In the genomic region with DNA sequence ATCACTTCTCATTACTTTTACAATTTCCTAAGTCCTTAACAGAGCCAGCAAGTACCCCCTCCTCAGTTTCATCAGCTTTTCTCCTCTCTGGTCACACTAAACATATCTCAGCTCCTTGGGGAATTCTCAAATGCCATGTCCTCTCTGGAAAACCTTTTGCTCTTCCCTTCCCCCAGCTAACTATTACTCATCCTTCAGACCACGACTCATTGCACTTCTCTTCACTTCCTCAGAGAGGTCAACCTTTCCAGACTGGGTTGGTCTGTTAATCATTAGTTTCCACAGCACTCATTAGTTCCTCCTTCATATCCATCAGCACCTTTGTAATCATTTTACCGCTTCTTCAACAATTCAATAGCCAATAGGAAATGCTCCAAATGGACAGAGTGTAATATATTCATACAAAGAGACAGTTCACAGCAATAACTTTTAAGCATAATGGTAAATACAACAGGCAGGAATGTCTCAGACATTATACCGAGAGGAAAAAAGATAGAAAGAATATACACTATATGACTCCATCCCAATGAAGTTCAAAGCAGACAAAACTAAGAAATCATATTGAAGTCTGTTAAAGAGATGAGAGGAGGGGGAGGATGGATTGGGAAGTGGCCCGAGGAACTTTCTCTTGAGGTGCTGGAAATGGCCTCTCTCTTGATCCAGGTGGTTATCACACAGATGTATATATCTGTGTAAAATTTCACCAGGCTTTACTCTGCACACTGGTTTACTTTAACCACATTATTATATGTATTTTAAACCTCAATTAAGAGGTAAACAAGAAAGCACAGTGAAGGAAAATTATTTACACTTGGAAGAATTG, we compare ENCODE assay signal across 9 cellular contexts. TPM values are rescaled to one million over a fixed set of nuclear protein-coding genes. Genes with fewer than 3 reads are reported as not detected.
A peak's percentile ranks its signal among the peaks of the same experiment; 100 is the strongest.
DNase-seq lines count a peak whose midpoint lies in the region; ATAC-seq and TF ChIP-seq lines count a peak whose summit lies in the region.
"Had no signal": no experiment of that assay in that cellular context is flagged by ENCODE, and none has a peak within 500 bp of the region (broad histone marks: within the 10 kb centered on the region; RNA-seq: fewer than 3 reads in every experiment).

No MANE protein-coding gene starts in this region.

- no peak for TF ChIP-seq EP300 in suprapubic skin (IDR thresholded peaks at IDR 0.05)

- no peak for DNase-seq in activated naive CD4-positive, alpha-beta T cell (lab: John Stamatoyannopoulos, UW)
- DNase-seq in astrocyte of the cerebellum (ENCODE audit: low read depth) = peak; percentile 27
- no peak for DNase-seq in suprapubic skin (ENCODE audit: low spot score in 2 of 2)
- no peak for DNase-seq in testis
- no peak for DNase-seq in germinal center (ENCODE audit: low spot score)

- no peak for TF ChIP-seq POLR2A in suprapubic skin (IDR thresholded peaks at IDR 0.05)
- TF ChIP-seq POLR2A in testis (IDR thresholded peaks at IDR 0.05) = no peak

- no peaks in the 10 kb centered on the region for H3K27me3 Mint-ChIP-seq in activated naive CD4-positive, alpha-beta T cell treated with anti-CD3 and anti-CD28 coated beads, Interleukin-2, amount 50 U/mL, for 24 hours
- H3K27me3 Mint-ChIP-seq in stimulated activated memory B cell treated with anti-CD40 and anti-IgM and Interleukin-4, amounts not matched to agents 10 μg/mL and 1 μg/mL and 100 μg/mL, for 72 hours = no peaks in the 10 kb centered on the region

- intact Hi-C loops in testis (cut with DNase I; ENCODE audit: low total_unique reads) = no loop called here

- in situ Hi-C loops in astrocyte of the cerebellum (cut with HindIII; ENCODE audit: low sequenced_read_pairs) = no loop called here

- H3K36me3 Mint-ChIP-seq in activated naive CD4-positive, alpha-beta T cell treated with anti-CD3 and anti-CD28 coated beads, Interleukin-2, amount 50 U/mL, for 24 hours = peaks cover 20% of the 10 kb centered on the region
- peaks cover 38% of the 10 kb centered on the region for H3K36me3 Mint-ChIP-seq in stimulated activated memory B cell treated with anti-CD40 and anti-IgM and Interleukin-4, amounts not matched to agents 10 μg/mL and 1 μg/mL and 100 μg/mL, for 72 hours

- peak overlapping the region; percentile 11 for H3K4me3 Mint-ChIP-seq in activated naive CD4-positive, alpha-beta T cell treated with anti-CD3 and anti-CD28 coated beads, Interleukin-2, amount 50 U/mL, for 24 hours
- H3K4me3 Mint-ChIP-seq in stimulated activated memory B cell treated with anti-CD40 and anti-IgM and Interleukin-4, amounts not matched to agents 10 μg/mL and 1 μg/mL and 100 μg/mL, for 72 hours = no peak overlapping the region

- H3K4me1 ChIP-seq in suprapubic skin (no peaks in the 10 kb centered on the region), testis (no peaks in the 10 kb centered on the region)
- H3K4me1 ChIP-seq: BLaER1 had no signal

- H3K27ac ChIP-seq in suprapubic skin (no peak overlapping the region), testis (no peak overlapping the region)
- H3K27ac ChIP-seq: BLaER1 had no signal

- 73% methylated on average over 4 of the region's 4 CpGs for WGBS in suprapubic skin
- 74 to 77% methylated on average over 4 of the region's 4 CpGs for WGBS in testis, 2 donors

- no peaks in the 10 kb centered on the region for H3K9me3 ChIP-seq in suprapubic skin
- no peaks in the 10 kb centered on the region for H3K9me3 ChIP-seq in testis
- H3K9me3 ChIP-seq: BLaER1 had no signal

- H3K4me3 ChIP-seq in astrocyte of the cerebellum (ENCODE audit: low read depth, low read length) (no peak overlapping the region), suprapubic skin (no peak overlapping the region), testis (no peak overlapping the region)
- H3K4me3 ChIP-seq: BLaER1 had no signal

- peak; percentile 66 for ATAC-seq in HG03280 (IDR thresholded peaks at IDR 0.05; ENCODE audit: unreplicated experiment)
- peak; percentile 84 for ATAC-seq in stimulated activated memory B cell treated with anti-CD40 and anti-IgM and Interleukin-4, amounts not matched to agents 10 μg/mL and 1 μg/mL and 100 μg/mL, for 72 hours

- H3K36me3 ChIP-seq in suprapubic skin = peaks cover 4% of the 10 kb centered on the region
- no peaks in the 10 kb centered on the region for H3K36me3 ChIP-seq in testis (ENCODE audit: low read depth, missing control alignments)

- H3K27me3 ChIP-seq in suprapubic skin (no peaks in the 10 kb centered on the region), testis (no peaks in the 10 kb centered on the region)
- H3K27me3 ChIP-seq: BLaER1 had no signal

- no peaks in the 10 kb centered on the region for H3K9me3 Mint-ChIP-seq in activated naive CD4-positive, alpha-beta T cell treated with anti-CD3 and anti-CD28 coated beads, Interleukin-2, amount 50 U/mL, for 24 hours
- no peaks in the 10 kb centered on the region for H3K9me3 Mint-ChIP-seq in stimulated activated memory B cell treated with anti-CD40 and anti-IgM and Interleukin-4, amounts not matched to agents 10 μg/mL and 1 μg/mL and 100 μg/mL, for 72 hours

- TF ChIP-seq CTCF in astrocyte of the cerebellum (IDR thresholded peaks at IDR 0.05; ENCODE audit: low read depth, low read length, missing control alignments) = no peak
- TF ChIP-seq CTCF in suprapubic skin (IDR thresholded peaks at IDR 0.05) = no peak
- TF ChIP-seq CTCF in testis (IDR thresholded peaks at IDR 0.05) = no peak

- H3K27ac Mint-ChIP-seq in activated naive CD4-positive, alpha-beta T cell treated with anti-CD3 and anti-CD28 coated beads, Interleukin-2, amount 50 U/mL, for 24 hours = peak overlapping the region; percentile 78
- H3K27ac Mint-ChIP-seq in stimulated activated memory B cell treated with anti-CD40 and anti-IgM and Interleukin-4, amounts not matched to agents 10 μg/mL and 1 μg/mL and 100 μg/mL, for 72 hours = peak overlapping the region; percentile 0

- H3K4me1 Mint-ChIP-seq in activated naive CD4-positive, alpha-beta T cell treated with anti-CD3 and anti-CD28 coated beads, Interleukin-2, amount 50 U/mL, for 24 hours = peaks cover 22% of the 10 kb centered on the region
- H3K4me1 Mint-ChIP-seq in stimulated activated memory B cell treated with anti-CD40 and anti-IgM and Interleukin-4, amounts not matched to agents 10 μg/mL and 1 μg/mL and 100 μg/mL, for 72 hours = peaks cover 8% of the 10 kb centered on the region

RNA-seq across cellular contexts. Expression of gene DDX60L, which starts 39.6 kb away (rescaled TPM):
- total RNA-seq in suprapubic skin (10 to 100 TPM in 1 of 4 donors, 1 to 10 TPM in 3; 2.5 to 16.0 (median 6.8) TPM), testis (10 to 100 TPM; 16.8 to 26.5 TPM)
- polyA plus RNA-seq in testis (ENCODE audit: insufficient read depth, low read depth, low replicate concordance) = 7.7 TPM

RNA-seq across cellular contexts. Expression of gene PALLD, which starts 56.2 kb away (rescaled TPM):
- total RNA-seq in suprapubic skin = 100 to 1,000 TPM in 1 of 4 donors, 10 to 100 TPM in 3; 71.8 to 106 (median 83.3) TPM
- 100 to 1,000 TPM; 138 to 146 TPM for total RNA-seq in testis
- polyA plus RNA-seq in testis (ENCODE audit: insufficient read depth, low read depth, low replicate concordance) = 156 TPM
